1 cellular context compared by ENCODE assay signal in genomic region chr14:22491683-22492483, GRCh38.
TF ChIP-seq lines count a peak whose summit lies in the region.

No MANE protein-coding gene starts in this region.

TF ChIP-seq in GM12878, 131 proteins besides CTCF, POLR2A, EP300 and RAD21 (continued from another document and continues in another):
- peak; percentile 97 for TF ChIP-seq MLLT1 (IDR thresholded peaks at IDR 0.05)
- TF ChIP-seq IRF3 (IDR thresholded peaks at IDR 0.05): no peak
- no peak for TF ChIP-seq SIX5 (IDR thresholded peaks at IDR 0.05; ENCODE audit: low read depth, low read length, severe bottlenecking)
- TF ChIP-seq STAT1 (conservative IDR thresholded peaks at IDR 0.05): no peak
- TF ChIP-seq LARP7 (IDR thresholded peaks at IDR 0.05): no peak; the same call in none of the 2 replicates
- peak; percentile 96 for TF ChIP-seq MEF2B (IDR thresholded peaks at IDR 0.05; ENCODE audit: partially characterized antibody, poor library complexity, severe bottlenecking)
- TF ChIP-seq CBX5 (IDR thresholded peaks at IDR 0.05; ENCODE audit: low read depth): no peak
- peak; percentile 47; the same call in 1 of the 2 replicates for TF ChIP-seq YY1 (IDR thresholded peaks at IDR 0.05; ENCODE audit: low read depth, low read length)
- TF ChIP-seq ZSCAN29 (IDR thresholded peaks at IDR 0.05): no peak
- TF ChIP-seq NFIC (IDR thresholded peaks at IDR 0.05; ENCODE audit: low read depth, low read length): no peak
- TF ChIP-seq SMAD5 (IDR thresholded peaks at IDR 0.05; ENCODE audit: low read depth): peak; percentile 67
- TF ChIP-seq MYB (IDR thresholded peaks at IDR 0.05; ENCODE audit: borderline replicate concordance, low read depth, low read length): peak; percentile 94
- TF ChIP-seq ATF7 (IDR thresholded peaks at IDR 0.05; ENCODE audit: low read depth): peak; percentile 66
- no peak for TF ChIP-seq RUNX3 (IDR thresholded peaks at IDR 0.05; ENCODE audit: low read length)
- peak; percentile 64 for TF ChIP-seq RELA (IDR thresholded peaks at IDR 0.05; ENCODE audit: borderline replicate concordance, partially characterized antibody)
- TF ChIP-seq CUX1 (IDR thresholded peaks at IDR 0.05; ENCODE audit: insufficient replicate concordance, low read depth, low read length): peak; percentile 98
- no peak for TF ChIP-seq CREB1 (IDR thresholded peaks at IDR 0.05; ENCODE audit: low read depth)
- no peak for TF ChIP-seq RBBP5 (conservative IDR thresholded peaks at IDR 0.05)
- TF ChIP-seq E2F4 (IDR thresholded peaks at IDR 0.05; ENCODE audit: low read depth, low read length): no peak; the same call in 1 of the 2 replicates
- 0 out of 2 replicates have a peak, but pooled peaks have one; percentile 14 for TF ChIP-seq JUNB (IDR thresholded peaks at IDR 0.05)
- TF ChIP-seq IKZF1 (conservative IDR thresholded peaks at IDR 0.05): peak; percentile 86
- no peak for TF ChIP-seq IRF5 (IDR thresholded peaks at IDR 0.05; ENCODE audit: borderline replicate concordance)
- TF ChIP-seq CBFB (IDR thresholded peaks at IDR 0.05; ENCODE audit: low read depth): peak; percentile 50; the same call in 1 of the 2 replicates
- TF ChIP-seq ZBTB4 (CRISPR knock-in tag; IDR thresholded peaks at IDR 0.05): no peak
- TF ChIP-seq POLR2AphosphoS2 (IDR thresholded peaks at IDR 0.05; ENCODE audit: low read depth, low read length): peak; percentile 49; the same call in 1 of the 2 replicates
- TF ChIP-seq ZNF274 (IDR thresholded peaks at IDR 0.05; ENCODE audit: insufficient read depth, insufficient read length): no peak
- no peak for TF ChIP-seq WRNIP1 (IDR thresholded peaks at IDR 0.05; ENCODE audit: borderline replicate concordance, low read depth, low read length)
- TF ChIP-seq ZNF592 (IDR thresholded peaks at IDR 0.05): peak; percentile 85
- no peak for TF ChIP-seq MTA3 (IDR thresholded peaks at IDR 0.05; ENCODE audit: borderline replicate concordance, low read length)
- peak; percentile 75 for TF ChIP-seq CHD2 (IDR thresholded peaks at IDR 0.05; ENCODE audit: borderline replicate concordance, low read depth, low read length)
- peak; percentile 47; the same call in 1 of the 2 replicates for TF ChIP-seq PAX5 (IDR thresholded peaks at IDR 0.05; ENCODE audit: borderline replicate concordance, low read depth, low read length)
- peak; percentile 88 for TF ChIP-seq POU2F2 (IDR thresholded peaks at IDR 0.05; ENCODE audit: borderline replicate concordance, low read depth, low read length)
- TF ChIP-seq ZBTB40 (IDR thresholded peaks at IDR 0.05; ENCODE audit: borderline replicate concordance): peak; percentile 85; the same call in 1 of the 2 replicates
- 0 out of 2 replicates have a peak, but pooled peaks have one; percentile 33 for TF ChIP-seq PAX8 (IDR thresholded peaks at IDR 0.05)
- no peak for TF ChIP-seq RFX5 (IDR thresholded peaks at IDR 0.05; ENCODE audit: low read depth, low read length)
- TF ChIP-seq ETV6 (conservative IDR thresholded peaks at IDR 0.05 in 1 of 2, IDR thresholded peaks at IDR 0.05 in 1 of 2; ENCODE audit: borderline replicate concordance in 1 of 2, low read depth in 1 of 2): peak in 1 of 2 experiments; percentile 43; a peak in 2 of 4 replicates
